Comparison of ENCODE assay signal across 1 cellular context in the genomic region with DNA sequence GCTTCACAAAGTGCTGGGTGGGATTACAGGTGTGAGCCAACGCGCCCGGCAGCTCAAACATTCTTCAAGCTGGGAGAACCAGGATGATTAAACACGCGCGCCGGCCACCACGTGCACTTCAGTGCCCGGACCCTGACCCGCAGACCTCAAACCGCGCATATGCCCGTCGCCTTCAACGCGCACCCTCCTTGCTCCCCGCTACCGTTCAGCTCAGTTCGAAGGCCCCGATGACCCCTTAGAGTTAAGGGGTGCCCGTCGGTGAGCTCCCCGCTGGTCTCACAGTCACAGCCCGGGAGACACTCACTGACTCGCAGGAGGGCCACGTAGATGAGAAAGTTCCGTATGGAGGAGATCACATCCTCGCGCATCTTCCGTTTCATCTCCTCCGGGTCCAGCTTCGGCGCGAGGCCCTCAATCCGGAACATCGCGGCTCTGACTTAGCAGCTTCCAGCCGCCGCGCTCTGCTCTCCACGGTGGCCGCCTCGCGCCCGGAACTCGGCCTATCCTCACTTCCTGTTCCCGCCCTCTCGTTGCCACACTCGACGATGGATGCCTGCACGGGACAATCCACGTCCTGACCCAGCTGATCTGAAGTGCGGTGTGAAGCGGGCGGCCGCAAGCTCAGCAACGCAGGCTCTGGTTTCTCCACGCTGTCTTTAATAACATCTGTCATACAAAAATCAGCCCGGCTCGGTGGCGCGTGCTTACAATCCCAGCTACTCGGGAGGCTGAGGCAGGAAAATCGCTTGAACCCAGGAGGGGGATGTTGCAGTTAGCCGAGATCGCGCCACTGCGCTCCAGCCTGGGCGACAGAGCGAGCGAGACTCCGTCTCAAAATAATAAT.
TF ChIP-seq lines count a peak whose summit lies in the region.

TOMM5 (minus strand) TSS at position 490 of the 844 bp plus-strand sequence; CDS start at position 425, 65 bp downstream.

TF ChIP-seq in K562, 482 proteins besides CTCF, POLR2A, EP300 and RAD21 (continued from another document and continues in another):
- TF ChIP-seq, protein P1, sequence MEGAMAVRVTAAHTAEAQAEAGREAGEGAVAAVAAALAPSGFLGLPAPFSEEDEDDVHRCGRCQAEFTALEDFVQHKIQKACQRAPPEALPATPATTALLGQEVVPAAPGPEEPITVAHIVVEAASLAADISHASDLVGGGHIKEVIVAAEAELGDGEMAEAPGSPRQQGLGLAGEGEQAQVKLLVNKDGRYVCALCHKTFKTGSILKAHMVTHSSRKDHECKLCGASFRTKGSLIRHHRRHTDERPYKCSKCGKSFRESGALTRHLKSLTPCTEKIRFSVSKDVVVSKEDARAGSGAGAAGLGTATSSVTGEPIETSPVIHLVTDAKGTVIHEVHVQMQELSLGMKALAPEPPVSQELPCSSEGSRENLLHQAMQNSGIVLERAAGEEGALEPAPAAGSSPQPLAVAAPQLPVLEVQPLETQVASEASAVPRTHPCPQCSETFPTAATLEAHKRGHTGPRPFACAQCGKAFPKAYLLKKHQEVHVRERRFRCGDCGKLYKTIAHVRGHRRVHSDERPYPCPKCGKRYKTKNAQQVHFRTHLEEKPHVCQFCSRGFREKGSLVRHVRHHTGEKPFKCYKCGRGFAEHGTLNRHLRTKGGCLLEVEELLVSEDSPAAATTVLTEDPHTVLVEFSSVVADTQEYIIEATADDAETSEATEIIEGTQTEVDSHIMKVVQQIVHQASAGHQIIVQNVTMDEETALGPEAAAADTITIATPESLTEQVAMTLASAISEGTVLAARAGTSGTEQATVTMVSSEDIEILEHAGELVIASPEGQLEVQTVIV (CRISPR knock-in tag; IDR thresholded peaks at IDR 0.05; ENCODE audit: borderline replicate concordance), result no peak
- no peak for TF ChIP-seq ZNF57 (CRISPR knock-in tag; IDR thresholded peaks at IDR 0.05)
- TF ChIP-seq, protein P2, sequence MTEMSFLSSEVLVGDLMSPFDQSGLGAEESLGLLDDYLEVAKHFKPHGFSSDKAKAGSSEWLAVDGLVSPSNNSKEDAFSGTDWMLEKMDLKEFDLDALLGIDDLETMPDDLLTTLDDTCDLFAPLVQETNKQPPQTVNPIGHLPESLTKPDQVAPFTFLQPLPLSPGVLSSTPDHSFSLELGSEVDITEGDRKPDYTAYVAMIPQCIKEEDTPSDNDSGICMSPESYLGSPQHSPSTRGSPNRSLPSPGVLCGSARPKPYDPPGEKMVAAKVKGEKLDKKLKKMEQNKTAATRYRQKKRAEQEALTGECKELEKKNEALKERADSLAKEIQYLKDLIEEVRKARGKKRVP (CRISPR knock-in tag; IDR thresholded peaks at IDR 0.05), result no peak
- TF ChIP-seq RNF2 (IDR thresholded peaks at IDR 0.05), result peak; percentile 76
- no peak for TF ChIP-seq NCOR1 (IDR thresholded peaks at IDR 0.05)
- TF ChIP-seq ZNF780A (CRISPR knock-in tag; IDR thresholded peaks at IDR 0.05), result no peak
- no peak for TF ChIP-seq XRCC3 (IDR thresholded peaks at IDR 0.05)
- TF ChIP-seq CTCFL (IDR thresholded peaks at IDR 0.05; ENCODE audit: borderline replicate concordance, insufficient read depth, low read depth, low read length, poor library complexity, severe bottlenecking), result no peak
- TF ChIP-seq FOXP4 (CRISPR knock-in tag; IDR thresholded peaks at IDR 0.05; ENCODE audit: borderline replicate concordance), result no peak; the same call in 1 of the 2 replicates
- no peak for TF ChIP-seq KLF13 (tag; IDR thresholded peaks at IDR 0.05; ENCODE audit: borderline replicate concordance, low read depth)
- TF ChIP-seq ZNF444 (CRISPR knock-in tag; IDR thresholded peaks at IDR 0.05), result no peak
- TF ChIP-seq POLR2B (IDR thresholded peaks at IDR 0.05; ENCODE audit: low read depth, partially characterized antibody), result peak; percentile 95
- TF ChIP-seq CEBPG (CRISPR knock-in tag; IDR thresholded peaks at IDR 0.05), result peak; percentile 89
- TF ChIP-seq CEBPG (tag; conservative IDR thresholded peaks at IDR 0.05 in 1 of 2, IDR thresholded peaks at IDR 0.05 in 1 of 2), result peak in 1 of 2 experiments; percentile 90; a peak in 3 of 4 replicates
- no peak for TF ChIP-seq ZNF586 (CRISPR knock-in tag; conservative IDR thresholded peaks at IDR 0.05)
- TF ChIP-seq, protein P3, sequence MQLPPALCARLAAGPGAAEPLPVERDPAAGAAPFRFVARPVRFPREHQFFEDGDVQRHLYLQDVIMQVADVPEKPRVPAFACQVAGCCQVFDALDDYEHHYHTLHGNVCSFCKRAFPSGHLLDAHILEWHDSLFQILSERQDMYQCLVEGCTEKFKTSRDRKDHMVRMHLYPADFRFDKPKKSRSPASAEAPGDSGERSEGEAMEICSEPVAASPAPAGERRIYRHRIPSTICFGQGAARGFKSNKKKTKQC (CRISPR knock-in tag; IDR thresholded peaks at IDR 0.05), result peak; percentile 80; the same call in 1 of the 2 replicates
- TF ChIP-seq ZKSCAN3 (CRISPR knock-in tag; IDR thresholded peaks at IDR 0.05), result no peak
- no peak for TF ChIP-seq MED1 (CRISPR knock-in tag; IDR thresholded peaks at IDR 0.05; ENCODE audit: borderline replicate concordance)
- no peak for TF ChIP-seq DDX20 (tag; IDR thresholded peaks at IDR 0.05; ENCODE audit: low read depth)
- TF ChIP-seq SRSF1 (IDR thresholded peaks at IDR 0.05; ENCODE audit: low read depth, low read length), result no peak
- peak; percentile 77; the same call in 1 of the 2 replicates for TF ChIP-seq ZBTB1 (CRISPR knock-in tag; IDR thresholded peaks at IDR 0.05; ENCODE audit: borderline replicate concordance, low read depth)
- TF ChIP-seq, protein P4, sequence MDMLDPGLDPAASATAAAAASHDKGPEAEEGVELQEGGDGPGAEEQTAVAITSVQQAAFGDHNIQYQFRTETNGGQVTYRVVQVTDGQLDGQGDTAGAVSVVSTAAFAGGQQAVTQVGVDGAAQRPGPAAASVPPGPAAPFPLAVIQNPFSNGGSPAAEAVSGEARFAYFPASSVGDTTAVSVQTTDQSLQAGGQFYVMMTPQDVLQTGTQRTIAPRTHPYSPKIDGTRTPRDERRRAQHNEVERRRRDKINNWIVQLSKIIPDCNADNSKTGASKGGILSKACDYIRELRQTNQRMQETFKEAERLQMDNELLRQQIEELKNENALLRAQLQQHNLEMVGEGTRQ (CRISPR knock-in tag; IDR thresholded peaks at IDR 0.05), result no peak
- peak; percentile 58 for TF ChIP-seq ASH1L (IDR thresholded peaks at IDR 0.05; ENCODE audit: borderline replicate concordance, low read depth, partially characterized antibody)
- TF ChIP-seq ZBTB2 (IDR thresholded peaks at IDR 0.05), result no peak
- TF ChIP-seq ZBTB49 (CRISPR knock-in tag; IDR thresholded peaks at IDR 0.05; ENCODE audit: borderline replicate concordance), result no peak
- TF ChIP-seq, protein P5, sequence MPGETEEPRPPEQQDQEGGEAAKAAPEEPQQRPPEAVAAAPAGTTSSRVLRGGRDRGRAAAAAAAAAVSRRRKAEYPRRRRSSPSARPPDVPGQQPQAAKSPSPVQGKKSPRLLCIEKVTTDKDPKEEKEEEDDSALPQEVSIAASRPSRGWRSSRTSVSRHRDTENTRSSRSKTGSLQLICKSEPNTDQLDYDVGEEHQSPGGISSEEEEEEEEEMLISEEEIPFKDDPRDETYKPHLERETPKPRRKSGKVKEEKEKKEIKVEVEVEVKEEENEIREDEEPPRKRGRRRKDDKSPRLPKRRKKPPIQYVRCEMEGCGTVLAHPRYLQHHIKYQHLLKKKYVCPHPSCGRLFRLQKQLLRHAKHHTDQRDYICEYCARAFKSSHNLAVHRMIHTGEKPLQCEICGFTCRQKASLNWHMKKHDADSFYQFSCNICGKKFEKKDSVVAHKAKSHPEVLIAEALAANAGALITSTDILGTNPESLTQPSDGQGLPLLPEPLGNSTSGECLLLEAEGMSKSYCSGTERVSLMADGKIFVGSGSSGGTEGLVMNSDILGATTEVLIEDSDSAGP (CRISPR knock-in tag; IDR thresholded peaks at IDR 0.05), result no peak
- no peak for TF ChIP-seq TSHZ1 (CRISPR knock-in tag; IDR thresholded peaks at IDR 0.05)
- TF ChIP-seq ZNF174 (CRISPR knock-in tag; IDR thresholded peaks at IDR 0.05), result no peak
- peak; percentile 54 to 83; a peak in 3 of 4 replicates for TF ChIP-seq MAZ (CRISPR knock-in tag; conservative IDR thresholded peaks at IDR 0.05 in 1 of 2, IDR thresholded peaks at IDR 0.05 in 1 of 2)
- TF ChIP-seq TCF7 (IDR thresholded peaks at IDR 0.05; ENCODE audit: borderline replicate concordance), result peak; percentile 64; the same call in 1 of the 2 replicates
- 0 out of 2 replicates have a peak, but pooled peaks have one; percentile 36 for TF ChIP-seq ERF (CRISPR knock-in tag; IDR thresholded peaks at IDR 0.05)
